ENCODE assay signal across 8 cellular contexts in the genomic region with DNA sequence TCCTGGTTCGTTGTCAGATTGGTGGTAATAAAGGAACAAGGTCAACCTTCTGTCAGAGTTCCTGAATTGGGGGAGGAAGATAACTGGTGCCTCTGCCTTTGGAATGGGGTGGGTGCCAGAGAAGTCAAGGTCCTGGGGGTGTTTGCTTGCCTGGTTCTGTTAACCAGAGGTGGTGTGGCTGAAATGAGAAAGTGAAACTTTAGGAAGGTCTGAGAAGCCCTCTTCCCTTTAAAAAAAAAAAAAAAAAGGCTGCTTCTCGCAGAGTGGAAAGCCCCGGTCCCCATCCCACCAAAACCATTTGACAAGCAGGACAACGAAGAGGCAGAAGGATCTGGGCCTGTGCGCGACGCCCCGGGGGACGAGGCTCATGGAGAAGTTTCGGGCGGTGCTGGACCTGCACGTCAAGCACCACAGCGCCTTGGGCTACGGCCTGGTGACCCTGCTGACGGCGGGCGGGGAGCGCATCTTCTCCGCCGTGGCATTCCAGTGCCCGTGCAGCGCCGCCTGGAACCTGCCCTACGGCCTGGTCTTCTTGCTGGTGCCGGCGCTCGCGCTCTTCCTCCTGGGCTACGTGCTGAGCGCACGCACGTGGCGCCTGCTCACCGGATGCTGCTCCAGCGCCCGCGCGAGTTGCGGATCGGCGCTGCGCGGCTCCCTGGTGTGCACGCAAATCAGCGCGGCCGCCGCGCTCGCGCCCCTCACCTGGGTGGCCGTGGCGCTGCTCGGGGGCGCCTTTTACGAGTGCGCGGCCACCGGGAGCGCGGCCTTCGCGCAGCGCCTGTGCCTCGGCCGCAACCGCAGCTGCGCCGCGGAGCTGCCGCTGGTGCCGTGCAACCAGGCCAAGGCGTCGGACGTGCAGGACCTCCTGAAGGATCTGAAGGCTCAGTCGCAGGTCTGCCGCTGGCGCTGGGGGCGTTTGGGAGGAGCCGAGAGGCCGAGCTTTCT. TPM values are rescaled to one million over a fixed set of nuclear protein-coding genes. Genes with fewer than 3 reads are reported as not detected.
DNase-seq lines count a peak whose midpoint lies in the region; ATAC-seq and TF ChIP-seq lines count a peak whose summit lies in the region.

No MANE protein-coding gene starts in this region.

- intact Hi-C loops in tibial artery (cut with DNase I; ENCODE audit: low total_unique reads): no loop called here

- no peak overlapping the region for H3K27ac Mint-ChIP-seq in GM23338
- no peak overlapping the region for H3K27ac Mint-ChIP-seq in neural crest cell (ENCODE audit: unreplicated experiment)

- H4K20me1 ChIP-seq in GM23338 (replicated peaks; ENCODE audit: insufficient read depth): no peaks in the 10 kb centered on the region; the same call in 1 of the 2 replicates

- H3F3A ChIP-seq in GM23338 (replicated peaks; ENCODE audit: low read depth): peaks cover 4% of the 10 kb centered on the region

- H3K4me2 ChIP-seq in GM23338: peak overlapping the region; percentile 82

- no peaks in the 10 kb centered on the region for H3K79me2 ChIP-seq in GM23338 (replicated peaks; ENCODE audit: insufficient read depth)

- no peaks in the 10 kb centered on the region; the same call in 1 of the 2 replicates for H3K4me1 ChIP-seq in GM23338 (ENCODE audit: insufficient read depth)
- H3K4me1 ChIP-seq in tibial artery: peaks cover 0 to 10% (median 8%) of the 10 kb centered on the region in 4 donors

- no peaks in the 10 kb centered on the region for H3K36me3 Mint-ChIP-seq in GM23338 (ENCODE audit: low read depth)
- no peaks in the 10 kb centered on the region for H3K36me3 Mint-ChIP-seq in neural crest cell (ENCODE audit: low read depth)

- no peaks in the 10 kb centered on the region for H3K36me3 ChIP-seq in GM23338 (ENCODE audit: insufficient read depth)
- H3K36me3 ChIP-seq in tibial artery: no peaks in the 10 kb centered on the region

- peaks cover 48% of the 10 kb centered on the region for H3K27me3 ChIP-seq in GM23338 (ENCODE audit: insufficient read depth)
- peaks cover 0 to 12% of the 10 kb centered on the region in 2 donors for H3K27me3 ChIP-seq in tibial artery

- H3K4me3 Mint-ChIP-seq in GM23338 (peak overlapping the region; percentile 66), neural crest cell (peak overlapping the region; percentile 50)

- no peaks in the 10 kb centered on the region for H3K9me2 ChIP-seq in GM23338 (ENCODE audit: insufficient read depth)

- ATAC-seq in GM23338: peak; percentile 93

- H3K27ac ChIP-seq in GM23338 (ENCODE audit: low read depth) (no peak overlapping the region), tibial artery (no peak overlapping the region)

- TF ChIP-seq CTCF in GM12865 (IDR thresholded peaks at IDR 0.05; ENCODE audit: insufficient read depth, low read depth, low read length, missing control alignments) (no peak), GM23338 (conservative IDR thresholded peaks at IDR 0.05; ENCODE audit: low read depth in 2 of 2) (peak in 1 of 2 experiments; percentile 9; a peak in 1 of 4 replicates), fibroblast of the aortic adventitia (IDR thresholded peaks at IDR 0.05; ENCODE audit: insufficient read depth, low read length) (no peak), neural crest cell (conservative IDR thresholded peaks at IDR 0.05) (no peak), tibial artery (IDR thresholded peaks at IDR 0.05) (no peak)

- peak overlapping the region; percentile 93 for H2AFZ ChIP-seq in GM23338

- H3K4me3 ChIP-seq in GM12865 (ENCODE audit: low read depth, low read length) (peak overlapping the region; percentile 66), GM23338 (peak overlapping the region; percentile 56), fibroblast of the aortic adventitia (ENCODE audit: low read depth, low read length) (peak overlapping the region; percentile 51), tibial artery (peak overlapping the region; percentile 40 to 55)

- H3K9me3 Mint-ChIP-seq in GM23338 (no peaks in the 10 kb centered on the region), neural crest cell (peaks cover 2% of the 10 kb centered on the region)

- DNase-seq in GM12865 (ENCODE audit: low read depth): peak; percentile 79
- peak; percentile 91 for DNase-seq in GM23338 (ENCODE audit: low spot score)
- DNase-seq in MV-4-11 (lab: John Stamatoyannopoulos, UW): peak; percentile 9
- DNase-seq in activated T-cell treated with anti-CD3 and anti-CD28 coated beads for 24 hours (ENCODE audit: low read depth): peak; percentile 13
- no peak for DNase-seq in fibroblast of the aortic adventitia (ENCODE audit: low read depth)
- peak; percentile 42 for DNase-seq in neural crest cell (ENCODE audit: low read depth, low spot score)
- peak in 1 of 2 donors; percentile 67 for DNase-seq in tibial artery
- no peak for DNase-seq in NCI-H2107 treated with DMSO at 0.1 percent for 48 hours (lab: John Stamatoyannopoulos, UW; ENCODE audit: unreplicated experiment)

- no peaks in the 10 kb centered on the region for H3K9me3 ChIP-seq in tibial artery

- H3K4me1 Mint-ChIP-seq in GM23338 (peaks cover 28% of the 10 kb centered on the region), neural crest cell (peaks cover 8% of the 10 kb centered on the region)

- H3K27me3 Mint-ChIP-seq in GM23338 (ENCODE audit: insufficient read depth, low read depth, poor library complexity) (peaks cover 26% of the 10 kb centered on the region), neural crest cell (ENCODE audit: low read depth) (peaks cover 61% of the 10 kb centered on the region)

TF ChIP-seq in GM23338, 12 proteins besides CTCF, POLR2A, EP300 and RAD21 (continues in another document):
- TF ChIP-seq, protein P1, sequence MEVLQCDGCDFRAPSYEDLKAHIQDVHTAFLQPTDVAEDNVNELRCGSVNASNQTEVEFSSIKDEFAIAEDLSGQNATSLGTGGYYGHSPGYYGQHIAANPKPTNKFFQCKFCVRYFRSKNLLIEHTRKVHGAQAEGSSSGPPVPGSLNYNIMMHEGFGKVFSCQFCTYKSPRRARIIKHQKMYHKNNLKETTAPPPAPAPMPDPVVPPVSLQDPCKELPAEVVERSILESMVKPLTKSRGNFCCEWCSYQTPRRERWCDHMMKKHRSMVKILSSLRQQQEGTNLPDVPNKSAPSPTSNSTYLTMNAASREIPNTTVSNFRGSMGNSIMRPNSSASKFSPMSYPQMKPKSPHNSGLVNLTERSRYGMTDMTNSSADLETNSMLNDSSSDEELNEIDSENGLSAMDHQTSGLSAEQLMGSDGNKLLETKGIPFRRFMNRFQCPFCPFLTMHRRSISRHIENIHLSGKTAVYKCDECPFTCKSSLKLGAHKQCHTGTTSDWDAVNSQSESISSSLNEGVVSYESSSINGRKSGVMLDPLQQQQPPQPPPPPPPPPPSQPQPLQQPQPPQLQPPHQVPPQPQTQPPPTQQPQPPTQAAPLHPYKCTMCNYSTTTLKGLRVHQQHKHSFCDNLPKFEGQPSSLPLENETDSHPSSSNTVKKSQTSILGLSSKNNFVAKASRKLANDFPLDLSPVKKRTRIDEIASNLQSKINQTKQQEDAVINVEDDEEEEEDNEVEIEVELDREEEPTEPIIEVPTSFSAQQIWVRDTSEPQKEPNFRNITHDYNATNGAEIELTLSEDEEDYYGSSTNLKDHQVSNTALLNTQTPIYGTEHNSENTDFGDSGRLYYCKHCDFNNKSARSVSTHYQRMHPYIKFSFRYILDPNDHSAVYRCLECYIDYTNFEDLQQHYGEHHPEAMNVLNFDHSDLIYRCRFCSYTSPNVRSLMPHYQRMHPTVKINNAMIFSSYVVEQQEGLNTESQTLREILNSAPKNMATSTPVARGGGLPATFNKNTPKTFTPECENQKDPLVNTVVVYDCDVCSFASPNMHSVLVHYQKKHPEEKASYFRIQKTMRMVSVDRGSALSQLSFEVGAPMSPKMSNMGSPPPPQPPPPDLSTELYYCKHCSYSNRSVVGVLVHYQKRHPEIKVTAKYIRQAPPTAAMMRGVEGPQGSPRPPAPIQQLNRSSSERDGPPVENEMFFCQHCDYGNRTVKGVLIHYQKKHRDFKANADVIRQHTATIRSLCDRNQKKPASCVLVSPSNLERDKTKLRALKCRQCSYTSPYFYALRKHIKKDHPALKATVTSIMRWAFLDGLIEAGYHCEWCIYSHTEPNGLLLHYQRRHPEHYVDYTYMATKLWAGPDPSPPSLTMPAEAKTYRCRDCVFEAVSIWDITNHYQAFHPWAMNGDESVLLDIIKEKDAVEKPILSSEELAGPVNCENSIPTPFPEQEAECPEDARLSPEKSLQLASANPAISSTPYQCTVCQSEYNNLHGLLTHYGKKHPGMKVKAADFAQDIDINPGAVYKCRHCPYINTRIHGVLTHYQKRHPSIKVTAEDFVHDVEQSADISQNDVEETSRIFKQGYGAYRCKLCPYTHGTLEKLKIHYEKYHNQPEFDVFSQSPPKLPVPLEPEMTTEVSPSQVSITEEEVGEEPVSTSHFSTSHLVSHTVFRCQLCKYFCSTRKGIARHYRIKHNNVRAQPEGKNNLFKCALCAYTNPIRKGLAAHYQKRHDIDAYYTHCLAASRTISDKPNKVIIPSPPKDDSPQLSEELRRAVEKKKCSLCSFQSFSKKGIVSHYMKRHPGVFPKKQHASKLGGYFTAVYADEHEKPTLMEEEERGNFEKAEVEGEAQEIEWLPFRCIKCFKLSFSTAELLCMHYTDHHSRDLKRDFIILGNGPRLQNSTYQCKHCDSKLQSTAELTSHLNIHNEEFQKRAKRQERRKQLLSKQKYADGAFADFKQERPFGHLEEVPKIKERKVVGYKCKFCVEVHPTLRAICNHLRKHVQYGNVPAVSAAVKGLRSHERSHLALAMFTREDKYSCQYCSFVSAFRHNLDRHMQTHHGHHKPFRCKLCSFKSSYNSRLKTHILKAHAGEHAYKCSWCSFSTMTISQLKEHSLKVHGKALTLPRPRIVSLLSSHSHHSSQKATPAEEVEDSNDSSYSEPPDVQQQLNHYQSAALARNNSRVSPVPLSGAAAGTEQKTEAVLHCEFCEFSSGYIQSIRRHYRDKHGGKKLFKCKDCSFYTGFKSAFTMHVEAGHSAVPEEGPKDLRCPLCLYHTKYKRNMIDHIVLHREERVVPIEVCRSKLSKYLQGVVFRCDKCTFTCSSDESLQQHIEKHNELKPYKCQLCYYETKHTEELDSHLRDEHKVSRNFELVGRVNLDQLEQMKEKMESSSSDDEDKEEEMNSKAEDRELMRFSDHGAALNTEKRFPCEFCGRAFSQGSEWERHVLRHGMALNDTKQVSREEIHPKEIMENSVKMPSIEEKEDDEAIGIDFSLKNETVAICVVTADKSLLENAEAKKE (CRISPR knock-in tag; IDR thresholded peaks at IDR 0.05): 0 out of 2 replicates have a peak, but pooled peaks have one; percentile 8
- TF ChIP-seq POLR2AphosphoS5 (IDR thresholded peaks at IDR 0.05; ENCODE audit: low read depth) (no peak), ZNF114 (CRISPR knock-in tag; IDR thresholded peaks at IDR 0.05) (0 out of 2 replicates have a peak, but pooled peaks have one; percentile 56), NANOG (IDR thresholded peaks at IDR 0.05; ENCODE audit: borderline replicate concordance) (no peak)

RNA-seq across cellular contexts. Expression of a gene that starts 0.7 kb away (rescaled TPM):
- 0.27 and 1.6 TPM in 2 replicates for total RNA-seq in GM23338 (2014; rRNA removed; shearing (Covaris generic))
- 1.2 and 2.6 TPM in 2 replicates for polyA plus RNA-seq in GM23338 (2016; fragmentation: Nextera tagmentation; extraction: Ambion mirVana)
- total RNA-seq in fibroblast of the aortic adventitia (ENCODE audit: low replicate concordance) (0.18 and 1.6 TPM in 2 replicates), neural crest cell (1.3 and 4.6 TPM in 2 replicates)

RNA-seq across cellular contexts. Expression of a gene that starts 49.6 kb away (rescaled TPM):
- total RNA-seq in GM23338 (2014; rRNA removed; shearing (Covaris generic)): 0.10 and 0.16 TPM in 2 replicates
- polyA plus RNA-seq in GM23338 (2016; fragmentation: Nextera tagmentation; extraction: Ambion mirVana): 0.02 and 0.03 TPM in 2 replicates
- total RNA-seq in fibroblast of the aortic adventitia (ENCODE audit: low replicate concordance): 6.8 and 8.2 TPM in 2 replicates
- 0.33 and 0.45 TPM in 2 replicates for total RNA-seq in neural crest cell

Comparison
In these comparisons a context has a peak if more than half of its experiments do, and no peak if none do; other contexts are left out.
1. DNase-seq: peak in GM12865 (single experiment), GM23338 (single experiment), MV-4-11 (single experiment), activated T-cell treated with anti-CD3 and anti-CD28 coated beads for 24 hours (single experiment) and neural crest cell (single experiment); none in fibroblast of the aortic adventitia (single experiment) and NCI-H2107 treated with DMSO at 0.1 percent for 48 hours (single experiment).
2. Peak in every context shown above with its lines, with median percentiles within 50 percentile points of each other: H3K4me3 ChIP-seq.